9 cellular contexts compared by ENCODE assay signal in genomic region chr9:137306546-137307254, GRCh38. TPM values are rescaled to one million over a fixed set of nuclear protein-coding genes. Genes with fewer than 3 reads are reported as not detected.
DNase-seq lines count a peak whose midpoint lies in the region; ATAC-seq and TF ChIP-seq lines count a peak whose summit lies in the region.
"Had no signal": no experiment of that assay in that cellular context is flagged by ENCODE, and none has a peak within 500 bp of the region (broad histone marks: within the 10 kb centered on the region; RNA-seq: fewer than 3 reads in every experiment).

No MANE protein-coding gene starts in this region.

- peaks cover 9 to 37% of the 10 kb centered on the region in 2 experiments for H3K4me1 Mint-ChIP-seq in H9

- H3K4me3 Mint-ChIP-seq in H9 = no peak overlapping the region

- H3K27me3 ChIP-seq in H9 (ENCODE audit: insufficient read depth, low read length) (no peaks in the 10 kb centered on the region; the same call in 1 of the 2 replicates), left lung (peaks cover 3 to 72% of the 10 kb centered on the region in 2 donors)

- no peak overlapping the region for H4K5ac ChIP-seq in H9 (ENCODE audit: insufficient read length, low read depth, low read length)

- H3K4me1 ChIP-seq in H9 (ENCODE audit: insufficient read depth, low read length) = no peaks in the 10 kb centered on the region; the same call in 1 of the 2 replicates
- peaks cover 29 to 59% of the 10 kb centered on the region in 2 donors for H3K4me1 ChIP-seq in left lung

- no peak overlapping the region for H3K4me3 ChIP-seq in left lung
- peak overlapping the region in 1 of 7 experiments; percentile 8 for H3K4me3 ChIP-seq in skin epidermis
- H3K4me3 ChIP-seq: GM23248 had no signal

- H3K18ac ChIP-seq in H9 (ENCODE audit: insufficient read length, low read depth, low read length) = no peak overlapping the region

- H3K56ac ChIP-seq in H9 (ENCODE audit: insufficient read length, low read depth, low read length) = no peak overlapping the region

- no CpG with 5 or more reads among the region's 39 CpGs for WGBS in H9 (ENCODE audit: extremely low coverage, insufficient read length, low lambda C conversion rate)

- peaks cover 11% of the 10 kb centered on the region for H3K27me3 Mint-ChIP-seq in H9 (ENCODE audit: low read depth)

- H3K27ac ChIP-seq in H9 (ENCODE audit: insufficient read length, low read depth, low read length) (no peak overlapping the region), angular gyrus (ENCODE audit: low read depth, low read length) (peak overlapping the region; percentile 76), left lung (peak overlapping the region; percentile 65 to 68), skin epidermis (peak overlapping the region in 17 of 21 experiments; percentile 27 to 93 (median 83))
- H3K27ac ChIP-seq: GM23248 had no signal

- no peak overlapping the region for H2BK20ac ChIP-seq in H9 (ENCODE audit: low read depth, low read length, poor library complexity, severe bottlenecking)

- no peaks in the 10 kb centered on the region for H4K20me1 ChIP-seq in H9 (ENCODE audit: control insufficient read depth, insufficient read depth, insufficient read length)

- H2BK5ac ChIP-seq in H9 (ENCODE audit: insufficient read length, low read length) = no peak overlapping the region

- no peaks in the 10 kb centered on the region; a peak in 1 of 5 replicates for H3K9me3 Mint-ChIP-seq in H9

- H2AK5ac ChIP-seq in H9 (ENCODE audit: insufficient read length, low read length) = no peak overlapping the region

- no peak overlapping the region for H2BK12ac ChIP-seq in H9 (ENCODE audit: insufficient read length, low read depth, low read length)

- no peaks in the 10 kb centered on the region for H3K36me3 ChIP-seq in left lung

- H3K23me2 ChIP-seq in H9 (ENCODE audit: insufficient read length, low read depth, low read length, poor library complexity, severe bottlenecking) = no peaks in the 10 kb centered on the region

- no peaks in the 10 kb centered on the region for H3K79me2 ChIP-seq in H9 (ENCODE audit: insufficient read depth, low read length)

- intact Hi-C loops in left lung (cut with DNase I) = loop anchor here in 1 of 2 donors (10.0 kb wide), 1 partner anchor 98 kb away; no protein-coding TSS in a partner anchor

- no peak for TF ChIP-seq CTCF in H9 (conservative IDR thresholded peaks at IDR 0.05)
- no peak for TF ChIP-seq CTCF in left lung (IDR thresholded peaks at IDR 0.05)

- H3K23ac ChIP-seq in H9 (ENCODE audit: insufficient read length, low read depth, low read length) = no peak overlapping the region

- H3K9me3 ChIP-seq in H9 (ENCODE audit: control insufficient read depth, low read depth, low read length) (no peaks in the 10 kb centered on the region), left lung (no peaks in the 10 kb centered on the region)

- H3K27ac Mint-ChIP-seq in H9 = no peak overlapping the region; a peak in 1 of 7 replicates

- H3K14ac ChIP-seq in H9 (ENCODE audit: insufficient read depth, low read length) = no peak overlapping the region

- H2AFZ ChIP-seq in H9 (ENCODE audit: low read length) = no peak overlapping the region
- H2AFZ ChIP-seq: GM23248 had no signal

- H3K36me3 Mint-ChIP-seq in H9 (ENCODE audit: insufficient read depth in 1 of 3, low read depth in 3 of 3) = no peaks in the 10 kb centered on the region

- H2BK120ac ChIP-seq in H9 (ENCODE audit: low read depth, low read length, poor library complexity, severe bottlenecking) = no peak overlapping the region

- no peak overlapping the region for H4K8ac ChIP-seq in H9 (replicated peaks; ENCODE audit: insufficient read length, low read depth, low read length)

- no peaks in the 10 kb centered on the region for H3K79me1 ChIP-seq in H9 (ENCODE audit: insufficient read depth, low read depth, low read length, poor library complexity, severe bottlenecking)

- H3K4me2 ChIP-seq in H9 (ENCODE audit: insufficient read depth, insufficient read length, low read length) = no peak overlapping the region

- H3T11ph ChIP-seq in H9 (ENCODE audit: low read length) = no peak overlapping the region

- peak; percentile 33 for DNase-seq in H9
- peak; percentile 38 to 74 for DNase-seq in left lung
- DNase-seq in DMS114 treated with DMSO at 0.1 percent for 48 hours (lab: John Stamatoyannopoulos, UW; ENCODE audit: unreplicated experiment) = no peak
- no peak for DNase-seq in NCI-H2029 (lab: John Stamatoyannopoulos, UW)
- DNase-seq in HT-29 (ENCODE audit: low spot score) = no peak
- DNase-seq: GM23248 had no signal

- no peak overlapping the region for H4K91ac ChIP-seq in H9 (ENCODE audit: insufficient read length, low read depth, low read length)

- ATAC-seq in left lung = no peak

- no peak overlapping the region for H3K4ac ChIP-seq in H9 (ENCODE audit: low read depth, low read length)

- no peak overlapping the region for H2BK15ac ChIP-seq in H9 (ENCODE audit: low read depth, low read length)

- H3K9ac ChIP-seq in H9 (ENCODE audit: extremely low read depth, insufficient read length, low read length) = no peak overlapping the region
- H3K9ac ChIP-seq: GM23248 had no signal

RNA-seq across cellular contexts. Expression of gene NRARP, which starts 4.6 kb away (rescaled TPM):
- 22.8 and 23.8 TPM in 2 replicates for total RNA-seq in H9 (2021)
- 10 to 100 TPM; 11.3 to 15.2 TPM for total RNA-seq in left lung
- total RNA-seq in HT-29 (2014; rRNA removed; shearing (Covaris generic)) = 107 and 116 TPM in 2 replicates

RNA-seq across cellular contexts. Expression of gene TOR4A, which starts 29.2 kb away (rescaled TPM):
- total RNA-seq in H9 (2021) = 5.9 and 6.2 TPM in 2 replicates
- 10 to 100 TPM; 31.8 to 38.5 TPM for total RNA-seq in left lung
- total RNA-seq in HT-29 (2014; rRNA removed; shearing (Covaris generic)) = 210 and 226 TPM in 2 replicates

RNA-seq across cellular contexts. Expression of gene NELFB, which starts 51.6 kb away (rescaled TPM):
- 71.4 and 71.7 TPM in 2 replicates for total RNA-seq in H9 (2021)
- total RNA-seq in left lung = 10 to 100 TPM; 47.8 to 49.7 TPM
- total RNA-seq in HT-29 (2014; rRNA removed; shearing (Covaris generic)) = 111 and 115 TPM in 2 replicates

RNA-seq across cellular contexts. Expression of gene STPG3, which starts 55.6 kb away (rescaled TPM):
- total RNA-seq in H9 (2021) = not detected in 2 replicates
- not detected for total RNA-seq in left lung
- not detected in 2 replicates for total RNA-seq in HT-29 (2014; rRNA removed; shearing (Covaris generic))
- total RNA-seq: glomerular endothelial cell, GM23248 had no signal

Comparison
In these comparisons a context has a peak if more than half of its experiments do, and no peak if none do; other contexts are left out.
1. DNase-seq: peak in H9 (single experiment) and left lung (2 of 2); none in DMS114 treated with DMSO at 0.1 percent for 48 hours (single experiment), NCI-H2029 (single experiment) and HT-29 (single experiment).